In the genomic region with DNA sequence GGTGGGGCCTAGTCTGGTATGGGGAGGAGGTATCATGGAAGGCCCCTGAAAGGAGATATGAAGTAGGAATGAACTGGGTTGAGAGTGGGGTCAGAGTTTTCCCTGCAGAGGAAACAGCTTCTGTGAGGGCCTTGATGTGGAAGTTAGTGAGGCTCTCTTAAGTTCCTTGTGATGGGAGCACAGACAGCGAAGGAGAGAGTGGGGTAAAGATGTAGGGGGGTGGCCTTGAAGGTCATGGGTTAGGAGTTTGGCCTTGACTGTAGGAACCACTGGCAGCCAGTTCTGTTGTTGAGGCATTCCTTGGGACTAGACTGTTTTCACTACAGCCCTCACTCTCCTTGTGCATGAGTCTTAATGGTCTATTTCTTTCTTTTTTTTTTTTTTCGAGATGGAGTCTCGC, we compare ENCODE assay signal across 25 cellular contexts.
"Had no signal": no experiment of that assay in that cellular context is flagged by ENCODE, and none has a peak within 500 bp of the region (broad histone marks: within the 10 kb centered on the region; RNA-seq: fewer than 3 reads in every experiment).

No MANE protein-coding gene starts in this region.

- H3K27ac Mint-ChIP-seq: naive thymus-derived CD4-positive, alpha-beta T cell; natural killer cell; nephron; neural progenitor cell; stimulated activated effector memory CD8-positive, alpha-beta T cell treated with anti-CD3 and anti-CD28 coated beads, Interleukin-12 subunit alpha, Interleukin-12 subunit beta, amount 100 ng/mL, for 72 hours; stimulated activated naive B cell treated with anti-CD40 and anti-IgM and Interleukin-4, amounts not matched to agents 10 μg/mL and 1 μg/mL and 100 μg/mL, for 72 hours had no signal

- DNase-seq: naive thymus-derived CD4-positive, alpha-beta T cell; natural killer cell; occipital lobe; pancreas; right cardiac atrium; sigmoid colon; small intestine; stimulated activated CD4-positive, alpha-beta T cell treated with anti-CD3 and anti-CD28 coated beads, Interleukin-15, amount 100 ng/mL, for 24 hours; stimulated activated CD4-positive, alpha-beta T cell treated with anti-CD3 and anti-CD28 coated beads, Interleukin-2, amount 100 ng/mL, for 24 hours; stimulated activated CD4-positive, alpha-beta T cell treated with anti-CD3 and anti-CD28 coated beads, Interleukin-2, amount 100 ng/mL, for 48 hours; stimulated activated CD4-positive, alpha-beta T cell treated with anti-CD3 and anti-CD28 coated beads, Interleukin-4, amount 100 ng/mL, for 24 hours; stimulated activated naive B cell treated with anti-CD40 and anti-IgM and Interleukin-4, amounts not matched to agents 10 μg/mL and 1 μg/mL and 100 μg/mL, for 72 hours; stimulated activated naive CD4-positive, alpha-beta T cell treated with Interleukin-2 at 50 U/mL for 16 hours; stomach; thyroid gland; trophoblast cell; upper lobe of left lung; uterus had no signal

- H3K4me2 ChIP-seq: neural progenitor cell had no signal

- H3K9me3 Mint-ChIP-seq: neural progenitor cell had no signal

- ATAC-seq: naive thymus-derived CD4-positive, alpha-beta T cell; natural killer cell; pancreas; right cardiac atrium; right lobe of liver; stimulated activated effector memory CD8-positive, alpha-beta T cell treated with anti-CD3 and anti-CD28 coated beads, Interleukin-12 subunit alpha, Interleukin-12 subunit beta, amount 100 ng/mL, for 72 hours; stimulated activated naive B cell treated with anti-CD40 and anti-IgM and Interleukin-4, amounts not matched to agents 10 μg/mL and 1 μg/mL and 100 μg/mL, for 72 hours had no signal

- H3K9ac ChIP-seq: neural progenitor cell had no signal

- H3K4me1 ChIP-seq: pancreas, prostate gland, stomach, thyroid gland, upper lobe of left lung, uterus had no signal

- H3K36me3 ChIP-seq: neural progenitor cell, pancreas, prostate gland, right lobe of liver, sigmoid colon, stomach, thoracic aorta, thyroid gland, tibial nerve, upper lobe of left lung, uterus had no signal

- H3K27me3 ChIP-seq: neural progenitor cell, pancreas, right lobe of liver, sigmoid colon, stomach, thyroid gland, tibial nerve, upper lobe of left lung, uterus had no signal

- H3K27ac ChIP-seq: neural progenitor cell, pancreas, prostate gland, right lobe of liver, sigmoid colon, stomach, thoracic aorta, thyroid gland, tibial nerve, upper lobe of left lung, uterus had no signal

- H3K4me1 Mint-ChIP-seq: naive thymus-derived CD4-positive, alpha-beta T cell; natural killer cell; stimulated activated effector memory CD8-positive, alpha-beta T cell treated with anti-CD3 and anti-CD28 coated beads, Interleukin-12 subunit alpha, Interleukin-12 subunit beta, amount 100 ng/mL, for 72 hours; stimulated activated naive B cell treated with anti-CD40 and anti-IgM and Interleukin-4, amounts not matched to agents 10 μg/mL and 1 μg/mL and 100 μg/mL, for 72 hours had no signal

- H3K4me3 ChIP-seq: neural progenitor cell, pancreas, prostate gland, right lobe of liver, sigmoid colon, stomach, thoracic aorta, thyroid gland, tibial nerve, upper lobe of left lung, uterus had no signal

- H3K27me3 Mint-ChIP-seq: naive thymus-derived CD4-positive, alpha-beta T cell; stimulated activated naive B cell treated with anti-CD40 and anti-IgM and Interleukin-4, amounts not matched to agents 10 μg/mL and 1 μg/mL and 100 μg/mL, for 72 hours had no signal

- H3K9me3 ChIP-seq: pancreas, prostate gland, right lobe of liver, sigmoid colon, thyroid gland had no signal

- H3K4me3 Mint-ChIP-seq: naive thymus-derived CD4-positive, alpha-beta T cell; natural killer cell; nephron; neural progenitor cell; stimulated activated effector memory CD8-positive, alpha-beta T cell treated with anti-CD3 and anti-CD28 coated beads, Interleukin-12 subunit alpha, Interleukin-12 subunit beta, amount 100 ng/mL, for 72 hours; stimulated activated naive B cell treated with anti-CD40 and anti-IgM and Interleukin-4, amounts not matched to agents 10 μg/mL and 1 μg/mL and 100 μg/mL, for 72 hours had no signal

- H2AFZ ChIP-seq: neural progenitor cell had no signal
